9 cellular contexts compared by ENCODE assay signal in genomic region chr15:67105065-67105951, GRCh38. TPM values are rescaled to one million over a fixed set of nuclear protein-coding genes. Genes with fewer than 3 reads are reported as not detected.
A peak's percentile ranks its signal among the peaks of the same experiment; 100 is the strongest.
DNase-seq lines count a peak whose midpoint lies in the region; ATAC-seq and TF ChIP-seq lines count a peak whose summit lies in the region.
"Had no signal": no experiment of that assay in that cellular context is flagged by ENCODE, and none has a peak within 500 bp of the region (broad histone marks: within the 10 kb centered on the region; RNA-seq: fewer than 3 reads in every experiment).

No MANE protein-coding gene starts in this region.

- TF ChIP-seq CTCF in Caco-2 (IDR thresholded peaks at IDR 0.05; ENCODE audit: insufficient read depth in 1 of 2, low read depth in 1 of 2, low read length in 1 of 2, severe bottlenecking in 1 of 2, unreplicated experiment in 1 of 2) (no peak), RWPE1 (conservative IDR thresholded peaks at IDR 0.05; ENCODE audit: low read depth) (no peak; the same call in 1 of the 2 replicates), fibroblast of mammary gland (conservative IDR thresholded peaks at IDR 0.05; ENCODE audit: control insufficient read depth, insufficient read depth, low read depth, low read length) (no peak)

- no peaks in the 10 kb centered on the region for H3K9me3 Mint-ChIP-seq in Caco-2 (ENCODE audit: unreplicated experiment)

- peak overlapping the region; percentile 97 for H3K27ac ChIP-seq in RWPE1
- H3K27ac ChIP-seq: HL-60 had no signal

- intact Hi-C loops in Caco-2 (cut with micrococcal nuclease; ENCODE audit: unreplicated experiment) (no loop called here), posterior vena cava (cut with DNase I) (no loop called here)

- POLR2A ChIA-PET in Caco-2 (lab: Charles Lee), result no interaction called here
- POLR2A ChIA-PET in RWPE1 (lab: Yijun Ruan, JAX; ENCODE audit: low non-redundant PET), result no interaction called here

- peaks cover 31% of the 10 kb centered on the region for H3K4me1 Mint-ChIP-seq in Caco-2 (ENCODE audit: low read depth, unreplicated experiment)

- H3K4me3 ChIP-seq in Caco-2 (ENCODE audit: low read depth, low read length) (no peak overlapping the region), fibroblast of mammary gland (ENCODE audit: control insufficient read depth, low read depth, low read length) (no peak overlapping the region)

- H3K36me3 Mint-ChIP-seq in Caco-2 (ENCODE audit: insufficient read depth, unreplicated experiment), result peaks cover 13% of the 10 kb centered on the region

- no TSS peak for BruUV-seq in Caco-2 (replicated peaks; lab: Mats Ljungman, UMichigan)

- DNase-seq in Caco-2 (no peak), RWPE1 (ENCODE audit: low spot score) (peak; percentile 96), fibroblast of mammary gland (ENCODE audit: low read depth) (peak; percentile 97), posterior vena cava (ENCODE audit: low spot score) (peak; percentile 83), Kasumi-1 (lab: John Stamatoyannopoulos, UW) (no peak)
- no peak for DNase-seq in activated effector memory CD4-positive, alpha-beta T cell treated with anti-CD3 and anti-CD28 coated beads, Interleukin-2, amount 50 U/mL, for 16 hours

- H3K9me3 ChIP-seq in Caco-2, result no peaks in the 10 kb centered on the region

- CTCF ChIA-PET in Caco-2 (lab: Charles Lee) (no interaction called here), RWPE1 (lab: Yijun Ruan, JAX) (interaction anchor here (0.6 to 0.7 kb wide), 2 partner anchors 62 to 199 kb away, joined by 3 read pairs; no protein-coding TSS in a partner anchor)

- ATAC-seq in HG02610 (IDR thresholded peaks at IDR 0.05; ENCODE audit: unreplicated experiment) (no peak), GM21515 (IDR thresholded peaks at IDR 0.05; ENCODE audit: unreplicated experiment) (no peak)

- peaks cover 38% of the 10 kb centered on the region for H3K4me1 ChIP-seq in Caco-2

- no peak overlapping the region for H3K4me3 Mint-ChIP-seq in Caco-2 (ENCODE audit: unreplicated experiment)

- H3K27me3 Mint-ChIP-seq in Caco-2 (ENCODE audit: insufficient read depth, unreplicated experiment), result no peaks in the 10 kb centered on the region

- H3K27me3 ChIP-seq in Caco-2 (replicated peaks; ENCODE audit: control insufficient read depth, insufficient read depth, low read length), result no peaks in the 10 kb centered on the region

- no peaks in the 10 kb centered on the region for H3K36me3 ChIP-seq in Caco-2 (ENCODE audit: control insufficient read depth, insufficient read depth, low read length)

- H3K27ac Mint-ChIP-seq in Caco-2 (ENCODE audit: unreplicated experiment), result peak overlapping the region; percentile 74

RNA-seq across cellular contexts. Expression of gene SMAD3, which starts 39.9 kb away (rescaled TPM):
- total RNA-seq in Caco-2 (2022) (51.5 and 54.8 TPM in 2 replicates), posterior vena cava (10 to 100 TPM; 56.3 to 62.7 TPM)

Comparison
In these comparisons a context has a peak if more than half of its experiments do, and no peak if none do; other contexts are left out.
1. DNase-seq: peak in RWPE1 (single experiment), fibroblast of mammary gland (single experiment) and posterior vena cava (single experiment); none in Caco-2 (0 of 2), activated effector memory CD4-positive, alpha-beta T cell treated with anti-CD3 and anti-CD28 coated beads, Interleukin-2, amount 50 U/mL, for 16 hours (single experiment) and Kasumi-1 (0 of 2).